1 cellular context compared by ENCODE assay signal in genomic region chr14:105488781-105489606, GRCh38.
TF ChIP-seq lines count a peak whose summit lies in the region.

No MANE protein-coding gene starts in this region.

TF ChIP-seq in SK-N-SH, 30 proteins besides CTCF, POLR2A, EP300 and RAD21 (continued from another document):
- TF ChIP-seq REST (IDR thresholded peaks at IDR 0.05; ENCODE audit: low read depth, low read length), result no peak
- TF ChIP-seq FOXJ3 (CRISPR knock-in tag; IDR thresholded peaks at IDR 0.05), result no peak
- TF ChIP-seq SMC3 (IDR thresholded peaks at IDR 0.05; ENCODE audit: low read depth, low read length), result no peak
- TF ChIP-seq CHD2 (IDR thresholded peaks at IDR 0.05; ENCODE audit: low read length, partially characterized antibody), result no peak
- TF ChIP-seq ZBTB33 (IDR thresholded peaks at IDR 0.05; ENCODE audit: borderline replicate concordance, low read depth), result no peak
- no peak for TF ChIP-seq MXI1 (IDR thresholded peaks at IDR 0.05; ENCODE audit: low read depth, low read length)
- TF ChIP-seq TCF12 (IDR thresholded peaks at IDR 0.05), result no peak
- TF ChIP-seq RFX5 (IDR thresholded peaks at IDR 0.05; ENCODE audit: low read length), result no peak
- TF ChIP-seq MAX (IDR thresholded peaks at IDR 0.05; ENCODE audit: low read depth), result no peak
- TF ChIP-seq NRF1 (IDR thresholded peaks at IDR 0.05; ENCODE audit: low read depth, low read length), result no peak
- no peak for TF ChIP-seq POLR2AphosphoS5 (IDR thresholded peaks at IDR 0.05; ENCODE audit: low read depth, low read length)
TF ChIP-seq in SK-N-SH: peak in this region for 0.
